Comparison of ENCODE assay signal across 8 cellular contexts in genomic region chrX:134186362-134187121, GRCh38. TPM values are rescaled to one million over a fixed set of nuclear protein-coding genes. Genes with fewer than 3 reads are reported as not detected.
A peak's percentile ranks its signal among the peaks of the same experiment; 100 is the strongest.
DNase-seq lines count a peak whose midpoint lies in the region; ATAC-seq and TF ChIP-seq lines count a peak whose summit lies in the region.

No MANE protein-coding gene starts in this region.

- H3K36me3 ChIP-seq in BLaER1 (no peaks in the 10 kb centered on the region), MM.1S (replicated peaks; ENCODE audit: insufficient read depth, low read length) (no peaks in the 10 kb centered on the region)

- H4K20me1 ChIP-seq in BLaER1, result no peaks in the 10 kb centered on the region
- no peaks in the 10 kb centered on the region for H4K20me1 ChIP-seq in MM.1S (ENCODE audit: insufficient read depth, low read length)

- peak; percentile 87 for DNase-seq in MM.1S
- DNase-seq in activated T-helper 2 cell treated with anti-CD3 and anti-CD28 coated beads, Interferon-gamma antibody, Interleukin-2, Interleukin-4, amounts not matched to agents 10 μg/mL and 5 μg/mL and 100 μg/mL, durations not matched to agents 14 hours and 24 hours and 36 hours (ENCODE audit: low spot score), result peak; percentile 65
- DNase-seq in stimulated activated CD8-positive, alpha-beta memory T cell treated with anti-CD3 and anti-CD28 coated beads, Interleukin-12 subunit alpha, Interleukin-12 subunit beta, amount 100 ng/mL, for 1 hour (ENCODE audit: low read depth), result peak; percentile 20
- DNase-seq in posterior vena cava (ENCODE audit: low spot score), result no peak
- DNase-seq in AG08395 (ENCODE audit: low spot score), result no peak
- DNase-seq in SHP77 (lab: John Stamatoyannopoulos, UW), result no peak

- peaks cover 13% of the 10 kb centered on the region for H3K36me3 Mint-ChIP-seq in activated T-helper 2 cell treated with anti-CD3 and anti-CD28 coated beads, Interferon-gamma antibody, Interleukin-2, Interleukin-4, amounts not matched to agents 10 μg/mL and 5 μg/mL and 100 μg/mL, durations not matched to agents 14 hours and 24 hours and 36 hours (ENCODE audit: low read depth)

- H3F3A ChIP-seq in MM.1S (ENCODE audit: insufficient read depth, low read length), result peaks cover 4% of the 10 kb centered on the region; the same call in 1 of the 2 replicates

- no peaks in the 10 kb centered on the region for H3K9me3 Mint-ChIP-seq in activated T-helper 2 cell treated with anti-CD3 and anti-CD28 coated beads, Interferon-gamma antibody, Interleukin-2, Interleukin-4, amounts not matched to agents 10 μg/mL and 5 μg/mL and 100 μg/mL, durations not matched to agents 14 hours and 24 hours and 36 hours

- peaks cover 41% of the 10 kb centered on the region for H3K4me1 Mint-ChIP-seq in activated T-helper 2 cell treated with anti-CD3 and anti-CD28 coated beads, Interferon-gamma antibody, Interleukin-2, Interleukin-4, amounts not matched to agents 10 μg/mL and 5 μg/mL and 100 μg/mL, durations not matched to agents 14 hours and 24 hours and 36 hours (ENCODE audit: low read depth)

- peaks cover 82% of the 10 kb centered on the region for H3K27me3 ChIP-seq in BLaER1
- no peaks in the 10 kb centered on the region for H3K27me3 ChIP-seq in MM.1S (replicated peaks; ENCODE audit: insufficient read depth, low read length)

- H3K9me3 ChIP-seq in BLaER1, result no peaks in the 10 kb centered on the region
- H3K9me3 ChIP-seq in MM.1S (replicated peaks; ENCODE audit: insufficient read depth, low read length), result no peaks in the 10 kb centered on the region

- H3K9ac ChIP-seq in BLaER1 (no peak overlapping the region), MM.1S (ENCODE audit: low read length) (no peak overlapping the region)

- H3K4me3 Mint-ChIP-seq in activated T-helper 2 cell treated with anti-CD3 and anti-CD28 coated beads, Interferon-gamma antibody, Interleukin-2, Interleukin-4, amounts not matched to agents 10 μg/mL and 5 μg/mL and 100 μg/mL, durations not matched to agents 14 hours and 24 hours and 36 hours (ENCODE audit: low read depth), result peak overlapping the region; percentile 95

- intact Hi-C loops in activated T-helper 2 cell treated with anti-CD3 and anti-CD28 coated beads, Interferon-gamma antibody, Interleukin-2, Interleukin-4, amounts not matched to agents 10 μg/mL and 5 μg/mL and 100 μg/mL, durations not matched to agents 14 hours and 24 hours and 36 hours (cut with micrococcal nuclease), result loop anchor here (1.0 to 5.0 kb wide), 5 partner anchors 14 to 188 kb away; no protein-coding TSS in a partner anchor
- intact Hi-C loops in posterior vena cava (cut with DNase I), result loop anchor here in 1 of 2 donors (10.0 kb wide), 1 partner anchor 62 kb away; no protein-coding TSS in a partner anchor

- peak overlapping the region; percentile 96 for H3K27ac Mint-ChIP-seq in activated T-helper 2 cell treated with anti-CD3 and anti-CD28 coated beads, Interferon-gamma antibody, Interleukin-2, Interleukin-4, amounts not matched to agents 10 μg/mL and 5 μg/mL and 100 μg/mL, durations not matched to agents 14 hours and 24 hours and 36 hours

- H3K27me3 Mint-ChIP-seq in activated T-helper 2 cell treated with anti-CD3 and anti-CD28 coated beads, Interferon-gamma antibody, Interleukin-2, Interleukin-4, amounts not matched to agents 10 μg/mL and 5 μg/mL and 100 μg/mL, durations not matched to agents 14 hours and 24 hours and 36 hours (ENCODE audit: low read depth), result no peaks in the 10 kb centered on the region

- H2AFZ ChIP-seq in MM.1S (ENCODE audit: low read length), result no peak overlapping the region

- TF ChIP-seq CTCF in MM.1S (IDR thresholded peaks at IDR 0.05; ENCODE audit: low read length), result peak; percentile 40

- H3K27ac ChIP-seq in BLaER1, result no peak overlapping the region
- no peak overlapping the region for H3K27ac ChIP-seq in MM.1S (ENCODE audit: low read length)

- H3K4me1 ChIP-seq in BLaER1 (peaks cover 27% of the 10 kb centered on the region), MM.1S (ENCODE audit: low read length) (peaks cover 13% of the 10 kb centered on the region; the same call in 1 of the 2 replicates)

- H3K4me2 ChIP-seq in BLaER1, result peak overlapping the region; percentile 44
- H3K4me2 ChIP-seq in MM.1S (ENCODE audit: low read depth, low read length), result peak overlapping the region; percentile 34; the same call in 1 of the 2 replicates

- H3K9me2 ChIP-seq in MM.1S (replicated peaks; ENCODE audit: insufficient read depth, low read length), result no peaks in the 10 kb centered on the region

- H3K79me2 ChIP-seq in MM.1S (ENCODE audit: low read length), result no peaks in the 10 kb centered on the region

- H3K4me3 ChIP-seq in BLaER1, result no peak overlapping the region
- H3K4me3 ChIP-seq in MM.1S (ENCODE audit: low read length), result no peak overlapping the region

- peak; percentile 94 for ATAC-seq in GM21529 (IDR thresholded peaks at IDR 0.05; ENCODE audit: unreplicated experiment)

RNA-seq across cellular contexts. Expression of gene CCDC160, which starts 50.4 kb away (rescaled TPM):
- total RNA-seq in activated T-helper 2 cell treated with anti-CD3 and anti-CD28 coated beads, Interferon-gamma antibody, Interleukin-2, Interleukin-4, amounts not matched to agents 10 μg/mL and 5 μg/mL and 100 μg/mL, durations not matched to agents 14 hours and 24 hours and 36 hours, result 0.14 TPM in 1 of 2 replicates, not detected in the other
- under 1 TPM in 1 of 2 donors, not detected in 1; 0.23 TPM for total RNA-seq in posterior vena cava

Comparison
In these comparisons a context has a peak if more than half of its experiments do, and no peak if none do; other contexts are left out.
1. DNase-seq: peak in MM.1S (single experiment), activated T-helper 2 cell treated with anti-CD3 and anti-CD28 coated beads, Interferon-gamma antibody, Interleukin-2, Interleukin-4, amounts not matched to agents 10 μg/mL and 5 μg/mL and 100 μg/mL, durations not matched to agents 14 hours and 24 hours and 36 hours (single experiment) and stimulated activated CD8-positive, alpha-beta memory T cell treated with anti-CD3 and anti-CD28 coated beads, Interleukin-12 subunit alpha, Interleukin-12 subunit beta, amount 100 ng/mL, for 1 hour (single experiment); none in posterior vena cava (single experiment), AG08395 (single experiment) and SHP77 (0 of 2).